8 cellular contexts compared by ENCODE assay signal in the genomic region with DNA sequence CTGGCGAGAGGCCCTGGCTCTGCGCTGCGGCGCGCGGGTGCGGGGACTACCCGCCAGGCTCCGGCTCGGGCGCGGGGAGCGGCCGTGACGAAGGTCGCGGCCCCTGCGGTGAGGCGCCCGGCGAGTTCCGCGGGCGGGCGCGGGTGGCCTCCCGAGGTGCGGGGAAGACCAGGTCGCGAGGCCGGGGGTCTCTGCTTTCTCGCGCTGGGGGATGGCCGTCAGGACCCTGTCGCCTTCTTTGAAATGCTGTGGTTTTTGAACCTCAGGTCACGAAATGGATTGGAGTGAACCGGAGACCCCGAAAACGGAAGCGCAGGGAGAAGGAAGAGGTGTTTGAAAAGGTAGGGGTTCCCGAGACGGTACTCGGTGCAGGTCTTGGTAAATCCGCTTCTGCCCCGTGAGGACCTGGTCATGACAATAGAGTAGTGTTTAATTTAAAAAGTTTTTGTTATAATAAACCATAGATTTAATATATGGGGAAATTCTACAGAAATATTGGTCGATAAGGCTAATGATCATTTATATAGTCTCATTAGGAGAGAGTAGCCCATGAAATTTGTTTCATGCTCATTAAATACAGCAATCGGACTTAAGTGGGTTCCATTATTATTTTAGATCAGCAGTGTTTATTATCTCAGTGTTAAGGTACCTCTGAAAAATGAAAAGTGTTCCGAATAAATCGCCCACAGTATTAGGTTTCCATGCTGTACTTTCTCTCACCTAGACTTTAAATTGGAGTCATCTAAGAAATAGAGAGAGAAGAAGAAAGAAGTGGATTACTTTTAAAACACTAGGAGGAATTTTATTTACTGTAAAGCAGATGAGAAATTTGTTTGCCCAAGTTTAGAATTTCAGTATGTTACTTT.
DNase-seq lines count a peak whose midpoint lies in the region; ATAC-seq, FAIRE-seq and TF ChIP-seq lines count a peak whose summit lies in the region.

No MANE protein-coding gene starts in this region.

- H3K4me1 ChIP-seq in hepatocyte (ENCODE audit: insufficient read depth) (peaks cover 13% of the 10 kb centered on the region), small intestine (ENCODE audit: control insufficient read depth in 2 of 2, insufficient read depth in 1 of 2, low read depth in 1 of 2, low read length in 1 of 2) (peaks cover 0 to 4% of the 10 kb centered on the region in 2 donors)

- 7% methylated on average over 26 of the region's 49 CpGs for WGBS in hepatocyte (ENCODE audit: low lambda C conversion rate, missing lambda C conversion rate)
- 4 to 6% (median 5%) methylated on average over 30 to 49 of the region's 49 CpGs for WGBS in small intestine, 3 donors

- H3K36me3 Mint-ChIP-seq in CD14-positive monocyte (peaks cover 11 to 14% of the 10 kb centered on the region in 2 donors), WTC11 (no peaks in the 10 kb centered on the region)

- TF ChIP-seq CTCF in CD14-positive monocyte (IDR thresholded peaks at IDR 0.05) (no peak), WTC11 (IDR thresholded peaks at IDR 0.05) (no peak), hepatocyte (IDR thresholded peaks at IDR 0.05; ENCODE audit: poor library complexity) (no peak)

- H3K9me3 Mint-ChIP-seq in CD14-positive monocyte (peaks cover 0 to 4% (median 2%) of the 10 kb centered on the region in 7 donors), WTC11 (no peaks in the 10 kb centered on the region)

- POLR2A ChIA-PET in WTC11 (lab: Charles Lee): no interaction called here

- H3K4me2 ChIP-seq in hepatocyte: peak overlapping the region; percentile 76

- H3K27ac ChIP-seq in hepatocyte (peak overlapping the region; percentile 96), small intestine (ENCODE audit: low read depth in 1 of 2, low read length in 1 of 2) (peak overlapping the region; percentile 98 to 99)

- TF ChIP-seq POLR2A in H54 (IDR thresholded peaks at IDR 0.05; ENCODE audit: low read depth, low read length): 0 out of 2 replicates have a peak, but pooled peaks have one; percentile 1

- peak; percentile 9; the same call in 1 of the 2 replicates for ATAC-seq in WTC11

- H3K27me3 Mint-ChIP-seq in CD14-positive monocyte (ENCODE audit: low read depth in 3 of 3) (peaks cover 52 to 68% (median 54%) of the 10 kb centered on the region in 3 donors), WTC11 (ENCODE audit: low read depth) (peaks cover 45% of the 10 kb centered on the region)

- H3K27ac Mint-ChIP-seq in CD14-positive monocyte: no peak overlapping the region
- H3K27ac Mint-ChIP-seq in WTC11: no peak overlapping the region

- peaks cover 91% of the 10 kb centered on the region for H3K79me2 ChIP-seq in hepatocyte

- no peaks in the 10 kb centered on the region for H3K9me3 ChIP-seq in hepatocyte (ENCODE audit: low read depth)
- H3K9me3 ChIP-seq in small intestine (ENCODE audit: control insufficient read depth, low read depth): no peaks in the 10 kb centered on the region

- FAIRE-seq in H54 (lab: Jason Lieb, UNC) (no peak), small intestine (lab: Jason Lieb, UNC) (no peak)

- H2AFZ ChIP-seq in hepatocyte: no peak overlapping the region

- no peaks in the 10 kb centered on the region for H3K36me3 ChIP-seq in hepatocyte (replicated peaks; ENCODE audit: insufficient read depth, low read depth)
- no peaks in the 10 kb centered on the region for H3K36me3 ChIP-seq in small intestine (ENCODE audit: control insufficient read depth in 2 of 2, insufficient read depth in 2 of 2, low read length in 2 of 2)

- H3K4me3 Mint-ChIP-seq in CD14-positive monocyte (peak overlapping the region; percentile 77 to 90), WTC11 (peak overlapping the region; percentile 86)

- H3K9me2 ChIP-seq in hepatocyte (replicated peaks; ENCODE audit: insufficient read depth): no peaks in the 10 kb centered on the region

- intact Hi-C loops in CD14-positive monocyte (cut with micrococcal nuclease): no loop called here

- DNase-seq in CD14-positive monocyte (ENCODE audit: low spot score) (no peak), H54 (ENCODE audit: insufficient read length, low spot score) (no peak), WTC11 (ENCODE audit: low spot score) (no peak), hepatocyte (ENCODE audit: low spot score) (no peak), small intestine (peak; percentile 32), amniotic stem cell (lab: John Stamatoyannopoulos, UW) (no peak)
- DNase-seq in NK-92 treated with Interleukin-12 subunit alpha and Interleukin-12 subunit beta, amount 100 ng/mL, for 24 hours (lab: John Stamatoyannopoulos, UW): no peak
- DNase-seq in activated CD4-positive, CD25-positive, alpha-beta regulatory T cell treated with anti-CD3 and anti-CD28 coated beads, Interleukin-2, amount 50 U/mL, for 72 hours: no peak

- peak overlapping the region; percentile 76 for H3K4me3 ChIP-seq in hepatocyte
- peak overlapping the region; percentile 93 to 98 for H3K4me3 ChIP-seq in small intestine (ENCODE audit: low read depth in 1 of 2, low read length in 2 of 2)

- H3K4me1 Mint-ChIP-seq in CD14-positive monocyte (peaks cover 9% of the 10 kb centered on the region), WTC11 (peaks cover 10% of the 10 kb centered on the region)

- no peaks in the 10 kb centered on the region for H4K20me1 ChIP-seq in hepatocyte (ENCODE audit: insufficient read depth, poor library complexity, severe bottlenecking)

- CTCF ChIA-PET in WTC11 (lab: Charles Lee): no interaction called here

- H3K27me3 ChIP-seq in hepatocyte (no peaks in the 10 kb centered on the region), small intestine (ENCODE audit: control insufficient read depth in 2 of 2, insufficient read depth in 2 of 2, low read length in 2 of 2) (no peaks in the 10 kb centered on the region)

TF ChIP-seq in WTC11, 78 proteins besides CTCF, POLR2A, EP300 and RAD21:
- TF ChIP-seq KAT7 (CRISPR knock-in tag; IDR thresholded peaks at IDR 0.05; ENCODE audit: borderline replicate concordance) (0 out of 2 replicates have a peak, but pooled peaks have one; percentile 61), MXD4 (CRISPR knock-in tag; IDR thresholded peaks at IDR 0.05; ENCODE audit: borderline replicate concordance) (no peak)
